In the genomic region with DNA sequence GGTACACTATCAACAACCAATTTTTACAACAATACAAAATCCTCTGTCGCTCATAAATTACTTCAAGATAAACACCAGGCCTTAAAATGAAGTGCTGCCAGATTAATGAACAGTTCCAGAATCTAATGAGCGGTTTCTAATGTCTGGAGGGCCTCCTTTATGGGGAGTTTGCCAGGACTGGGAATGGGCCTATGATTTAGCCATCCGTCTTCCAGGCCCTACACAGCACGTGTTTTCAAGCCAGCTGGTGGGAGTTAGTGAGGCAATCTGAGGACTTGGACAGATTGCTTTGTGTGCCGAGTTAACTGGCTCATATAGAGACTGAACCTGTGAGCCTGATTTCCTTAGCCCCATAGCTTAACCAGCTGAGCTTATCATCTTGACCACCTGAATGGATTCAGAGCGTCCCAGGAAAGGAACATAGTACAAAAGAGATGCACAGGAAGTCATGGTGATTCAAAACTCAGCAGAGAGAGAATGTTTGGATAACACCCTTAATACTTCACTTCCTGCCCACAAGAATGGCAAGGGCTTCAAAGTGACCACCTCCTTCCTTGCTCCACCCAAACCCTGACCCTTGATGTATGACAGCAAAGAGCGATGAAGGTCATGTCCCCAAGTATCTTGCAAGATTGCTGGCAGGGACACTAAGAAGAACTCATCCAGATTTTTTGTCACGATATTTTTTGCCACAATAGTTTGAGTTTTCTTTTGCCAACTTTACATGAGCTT, we compare ENCODE assay signal across 19 cellular contexts.
A peak's percentile ranks its signal among the peaks of the same experiment; 100 is the strongest.
DNase-seq lines count a peak whose midpoint lies in the region; ATAC-seq and TF ChIP-seq lines count a peak whose summit lies in the region.
"Had no signal": no experiment of that assay in that cellular context is flagged by ENCODE, and none has a peak within 500 bp of the region (broad histone marks: within the 10 kb centered on the region; RNA-seq: fewer than 3 reads in every experiment).

No MANE protein-coding gene starts in this region.

- H3K27me3 Mint-ChIP-seq in neural crest cell (ENCODE audit: low read depth) = no peaks in the 10 kb centered on the region

- intact Hi-C loops in PC-9 (cut with micrococcal nuclease; ENCODE audit: unreplicated experiment) = no loop called here

- H3K9me3 ChIP-seq in fibroblast of lung (ENCODE audit: control insufficient read depth, insufficient read depth, low read depth, low read length) (no peaks in the 10 kb centered on the region), PC-9 (ENCODE audit: insufficient read depth, low read depth) (no peaks in the 10 kb centered on the region)
- H3K9me3 ChIP-seq: BLaER1, esophagus squamous epithelium, testis had no signal

- H3K4me3 ChIP-seq in fibroblast of lung (replicated peaks in 1 of 4; ENCODE audit: control extremely low read depth in 1 of 4, insufficient read depth in 1 of 4, low read depth in 3 of 4, low read length in 4 of 4) = no peak overlapping the region
- no peak overlapping the region for H3K4me3 ChIP-seq in PC-9
- H3K4me3 ChIP-seq: BLaER1, cardiac muscle cell, esophagus squamous epithelium, testis had no signal

- H3K36me3 ChIP-seq in fibroblast of lung (ENCODE audit: control insufficient read depth, insufficient read depth, low read length) (no peaks in the 10 kb centered on the region), PC-9 (ENCODE audit: low read depth) (no peaks in the 10 kb centered on the region)
- H3K36me3 ChIP-seq: BLaER1, cardiac muscle cell, esophagus squamous epithelium had no signal

- no peaks in the 10 kb centered on the region for H4K20me1 ChIP-seq in fibroblast of lung (ENCODE audit: control insufficient read depth, extremely low read depth, insufficient read depth, low read length)
- H4K20me1 ChIP-seq in PC-9 (ENCODE audit: insufficient read depth) = no peaks in the 10 kb centered on the region
- H4K20me1 ChIP-seq: BLaER1 had no signal

- CTCF ChIA-PET in PC-9 (lab: Charles Lee) = no interaction called here

- no peaks in the 10 kb centered on the region for H3K27me3 ChIP-seq in fibroblast of lung (ENCODE audit: control insufficient read depth, insufficient read depth, low read length)
- no peaks in the 10 kb centered on the region for H3K27me3 ChIP-seq in PC-9 (ENCODE audit: insufficient read depth, low read depth)
- H3K27me3 ChIP-seq: BLaER1, cardiac muscle cell, esophagus squamous epithelium, testis had no signal

- no peak overlapping the region for H3K4me3 Mint-ChIP-seq in neural crest cell
- H3K4me3 Mint-ChIP-seq: stimulated activated effector memory CD8-positive, alpha-beta T cell treated with anti-CD3 and anti-CD28 coated beads, Interleukin-12 subunit alpha, Interleukin-12 subunit beta, amount 100 ng/mL, for 72 hours had no signal

- TF ChIP-seq CTCF in fibroblast of lung (conservative IDR thresholded peaks at IDR 0.05 in 1 of 2, IDR thresholded peaks at IDR 0.05 in 1 of 2; ENCODE audit: low read depth in 1 of 2, low read length in 2 of 2) = no peak
- TF ChIP-seq CTCF in neural crest cell (conservative IDR thresholded peaks at IDR 0.05) = no peak
- no peak for TF ChIP-seq CTCF in PC-9 (conservative IDR thresholded peaks at IDR 0.05)

- H3K79me2 ChIP-seq in fibroblast of lung (ENCODE audit: control insufficient read depth, insufficient read depth, low read length) = no peaks in the 10 kb centered on the region
- no peaks in the 10 kb centered on the region for H3K79me2 ChIP-seq in PC-9 (ENCODE audit: low read depth)

- H3K4me1 Mint-ChIP-seq in neural crest cell = peaks cover 13% of the 10 kb centered on the region
- H3K4me1 Mint-ChIP-seq: stimulated activated effector memory CD8-positive, alpha-beta T cell treated with anti-CD3 and anti-CD28 coated beads, Interleukin-12 subunit alpha, Interleukin-12 subunit beta, amount 100 ng/mL, for 72 hours had no signal

- no peak overlapping the region for H3K27ac ChIP-seq in fibroblast of lung (ENCODE audit: insufficient read depth, low read length)
- H3K27ac ChIP-seq in PC-9 = no peak overlapping the region
- H3K27ac ChIP-seq: BLaER1, cardiac muscle cell, testis had no signal

- POLR2A ChIA-PET in PC-9 (lab: Charles Lee; ENCODE audit: unreplicated experiment) = no interaction called here

- H3F3A ChIP-seq in PC-9 (ENCODE audit: insufficient read depth, low read depth) = no peaks in the 10 kb centered on the region

- DNase-seq in NCI-H1694 treated with DMSO at 0.1 percent for 48 hours (lab: John Stamatoyannopoulos, UW) = peak; percentile 20
- no peak for DNase-seq in NCI-H1694 (lab: John Stamatoyannopoulos, UW)
- DNase-seq in M059J (ENCODE audit: low read depth) = peak; percentile 60
- DNase-seq in fibroblast of lung (ENCODE audit: low read depth in 2 of 2) = peak; percentile 73 to 88
- no peak for DNase-seq in neural crest cell (ENCODE audit: low read depth, low spot score)
- no peak for DNase-seq in SIG-M5 treated with dmso at 0.1 percent for 504 hours (lab: John Stamatoyannopoulos, UW; ENCODE audit: unreplicated experiment)
- DNase-seq in PC-9 = no peak
- DNase-seq: 8988T; activated CD4-positive, CD25-positive, alpha-beta regulatory T cell treated with anti-CD3 and anti-CD28 coated beads, Interleukin-2, amount 50 U/mL, for 72 hours; esophagus squamous epithelium; Karpas-422; NCI-H1092; NCI-H345; retina; testis had no signal

- ATAC-seq in GM18868 (IDR thresholded peaks at IDR 0.05; ENCODE audit: unreplicated experiment) = no peak
- ATAC-seq: stimulated activated effector memory CD8-positive, alpha-beta T cell treated with anti-CD3 and anti-CD28 coated beads, Interleukin-12 subunit alpha, Interleukin-12 subunit beta, amount 100 ng/mL, for 72 hours had no signal

- H2AFZ ChIP-seq in fibroblast of lung (ENCODE audit: low read length) (no peak overlapping the region), PC-9 (no peak overlapping the region)

- H3K27ac Mint-ChIP-seq in neural crest cell (ENCODE audit: unreplicated experiment) = peak overlapping the region; percentile 2
- H3K27ac Mint-ChIP-seq: stimulated activated effector memory CD8-positive, alpha-beta T cell treated with anti-CD3 and anti-CD28 coated beads, Interleukin-12 subunit alpha, Interleukin-12 subunit beta, amount 100 ng/mL, for 72 hours had no signal

- no peak overlapping the region for H3K9ac ChIP-seq in fibroblast of lung (ENCODE audit: insufficient read depth, low read length)
- H3K9ac ChIP-seq: BLaER1 had no signal

- H3K4me2 ChIP-seq in fibroblast of lung (ENCODE audit: extremely low read depth, insufficient read depth, low read length) = no peak overlapping the region
- no peak overlapping the region for H3K4me2 ChIP-seq in PC-9
- H3K4me2 ChIP-seq: BLaER1 had no signal

- no peaks in the 10 kb centered on the region for H3K4me1 ChIP-seq in fibroblast of lung (ENCODE audit: control insufficient read depth, extremely low read depth, insufficient read depth, low read length)
- H3K4me1 ChIP-seq in PC-9 (replicated peaks; ENCODE audit: insufficient read depth) = no peaks in the 10 kb centered on the region
- H3K4me1 ChIP-seq: BLaER1, testis had no signal

- H3K9me3 Mint-ChIP-seq in neural crest cell = peaks cover 9% of the 10 kb centered on the region

- BruUV-seq in PC-9 (replicated peaks; lab: Mats Ljungman, UMichigan) = no TSS peak

- H3K9me2 ChIP-seq in PC-9 (ENCODE audit: insufficient read depth) = no peaks in the 10 kb centered on the region

- H3K36me3 Mint-ChIP-seq in neural crest cell (ENCODE audit: low read depth) = peaks cover 7% of the 10 kb centered on the region
- H3K36me3 Mint-ChIP-seq: stimulated activated effector memory CD8-positive, alpha-beta T cell treated with anti-CD3 and anti-CD28 coated beads, Interleukin-12 subunit alpha, Interleukin-12 subunit beta, amount 100 ng/mL, for 72 hours had no signal

Comparison
In these comparisons a context has a peak if more than half of its experiments do, and no peak if none do; other contexts are left out.
1. DNase-seq: peak in NCI-H1694 treated with DMSO at 0.1 percent for 48 hours (single experiment), M059J (single experiment) and fibroblast of lung (2 of 2); none in NCI-H1694 (single experiment), neural crest cell (single experiment), SIG-M5 treated with dmso at 0.1 percent for 504 hours (single experiment) and PC-9 (0 of 2).